ENCODE assay signal across 9 cellular contexts in genomic region chr18:12886498-12887126, GRCh38. TPM values are rescaled to one million over a fixed set of nuclear protein-coding genes. Genes with fewer than 3 reads are reported as not detected.
DNase-seq lines count a peak whose midpoint lies in the region; ATAC-seq and TF ChIP-seq lines count a peak whose summit lies in the region.
"Had no signal": no experiment of that assay in that cellular context is flagged by ENCODE, and none has a peak within 500 bp of the region (broad histone marks: within the 10 kb centered on the region; RNA-seq: fewer than 3 reads in every experiment).

No MANE protein-coding gene starts in this region.

- no peak overlapping the region for H3K4me3 ChIP-seq in epithelial cell of esophagus (ENCODE audit: low read length)

- H3K27ac ChIP-seq in 22Rv1 = no peak overlapping the region

- TF ChIP-seq CTCF in 22Rv1 (IDR thresholded peaks at IDR 0.05) = peak; percentile 79
- peak; percentile 46 for TF ChIP-seq CTCF in epithelial cell of esophagus (IDR thresholded peaks at IDR 0.05; ENCODE audit: insufficient read depth, low read depth, low read length, missing control alignments)

- DNase-seq in Daoy (ENCODE audit: low read depth) (peak; percentile 5), NCI-H510A treated with DMSO at 0.1 percent for 48 hours (lab: John Stamatoyannopoulos, UW) (peak; percentile 8), epithelial cell of esophagus (ENCODE audit: low read depth) (peak; percentile 41), AG08396 (ENCODE audit: low spot score) (no peak), DMS153 (lab: John Stamatoyannopoulos, UW) (no peak)
- DNase-seq: activated T-cell treated with anti-CD3 and anti-CD28 coated beads, Interleukin-2, amount 50 U/mL, for 4 hours had no signal

- ATAC-seq in GM21515 (IDR thresholded peaks at IDR 0.05; ENCODE audit: unreplicated experiment) (no peak), HG02759 (IDR thresholded peaks at IDR 0.05; ENCODE audit: unreplicated experiment) (no peak)
- ATAC-seq: activated T-cell treated with anti-CD3 and anti-CD28 coated beads, Interleukin-2, amount 50 U/mL, for 4 hours had no signal

RNA-seq across cellular contexts. Expression of gene PTPN2, which starts 2.6 kb away (rescaled TPM):
- total RNA-seq in Daoy (2014; rRNA removed; shearing (Covaris generic)) = 33.4 and 48.9 TPM in 2 replicates

Comparison
In these comparisons a context has a peak if more than half of its experiments do, and no peak if none do; other contexts are left out.
1. DNase-seq: peak in Daoy (single experiment), NCI-H510A treated with DMSO at 0.1 percent for 48 hours (single experiment) and epithelial cell of esophagus (single experiment); none in AG08396 (single experiment) and DMS153 (single experiment).